ENCODE assay signal across 1 cellular context in genomic region chr16:4663756-4664465, GRCh38.
TF ChIP-seq lines count a peak whose summit lies in the region.

No MANE protein-coding gene starts in this region.

TF ChIP-seq in HepG2, 621 proteins besides CTCF, POLR2A, EP300 and RAD21 (continued from another document and continues in another):
- TF ChIP-seq ZC3H4 (CRISPR knock-in tag; IDR thresholded peaks at IDR 0.05; ENCODE audit: borderline replicate concordance) (no peak), SOX5 (CRISPR knock-in tag; IDR thresholded peaks at IDR 0.05; ENCODE audit: borderline replicate concordance) (peak; percentile 83), ZNF317 (CRISPR knock-in tag; IDR thresholded peaks at IDR 0.05) (peak; percentile 89), ZNF160 (CRISPR knock-in tag; IDR thresholded peaks at IDR 0.05) (peak; percentile 72), POGZ (CRISPR knock-in tag; IDR thresholded peaks at IDR 0.05) (no peak), KDM5B (CRISPR knock-in tag; IDR thresholded peaks at IDR 0.05; ENCODE audit: borderline replicate concordance) (peak; percentile 97), ZNF816 (CRISPR knock-in tag; IDR thresholded peaks at IDR 0.05; ENCODE audit: borderline replicate concordance) (no peak; the same call in 1 of the 2 replicates), MAFG (CRISPR knock-in tag; IDR thresholded peaks at IDR 0.05) (0 out of 2 replicates have a peak, but pooled peaks have one; percentile 14), BRF2 (CRISPR knock-in tag; IDR thresholded peaks at IDR 0.05) (0 out of 2 replicates have a peak, but pooled peaks have one; percentile 61), ZNF280B (CRISPR knock-in tag; IDR thresholded peaks at IDR 0.05; ENCODE audit: borderline replicate concordance) (peak; percentile 77), HOMEZ (CRISPR knock-in tag; IDR thresholded peaks at IDR 0.05; ENCODE audit: low read depth) (no peak; the same call in 1 of the 2 replicates), SMARCE1 (IDR thresholded peaks at IDR 0.05; ENCODE audit: borderline replicate concordance) (no peak), MATR3 (CRISPR knock-in tag; IDR thresholded peaks at IDR 0.05) (no peak), SMAD9 (CRISPR knock-in tag; IDR thresholded peaks at IDR 0.05) (peak; percentile 97; the same call in 1 of the 2 replicates), ZBTB14 (CRISPR knock-in tag; IDR thresholded peaks at IDR 0.05) (peak; percentile 28; the same call in 1 of the 2 replicates), SMARCC2 (IDR thresholded peaks at IDR 0.05) (no peak), NAIF1 (CRISPR knock-in tag; IDR thresholded peaks at IDR 0.05; ENCODE audit: borderline replicate concordance) (peak; percentile 65; the same call in 1 of the 2 replicates), MED1 (CRISPR knock-in tag; IDR thresholded peaks at IDR 0.05) (peak; percentile 94), MZF1 (CRISPR knock-in tag; IDR thresholded peaks at IDR 0.05; ENCODE audit: borderline replicate concordance) (peak; percentile 96; the same call in 1 of the 2 replicates), HBP1 (CRISPR knock-in tag; IDR thresholded peaks at IDR 0.05; ENCODE audit: low read depth) (no peak), ZHX1 (CRISPR knock-in tag; IDR thresholded peaks at IDR 0.05; ENCODE audit: low read depth) (peak; percentile 90), ZNF383 (CRISPR knock-in tag; IDR thresholded peaks at IDR 0.05; ENCODE audit: borderline replicate concordance) (no peak), ZNF546 (CRISPR knock-in tag; conservative IDR thresholded peaks at IDR 0.05) (peak; percentile 74), ZNF441 (CRISPR knock-in tag; IDR thresholded peaks at IDR 0.05; ENCODE audit: borderline replicate concordance) (peak; percentile 82), SP140L (CRISPR knock-in tag; IDR thresholded peaks at IDR 0.05; ENCODE audit: borderline replicate concordance) (no peak), ZNF33A (CRISPR knock-in tag; IDR thresholded peaks at IDR 0.05; ENCODE audit: borderline replicate concordance) (no peak), TAF15 (IDR thresholded peaks at IDR 0.05; ENCODE audit: low read depth, low read length, poor library complexity, severe bottlenecking) (no peak), ZNF367 (CRISPR knock-in tag; IDR thresholded peaks at IDR 0.05; ENCODE audit: borderline replicate concordance) (peak; percentile 59; the same call in 1 of the 2 replicates)
- TF ChIP-seq, protein P1, sequence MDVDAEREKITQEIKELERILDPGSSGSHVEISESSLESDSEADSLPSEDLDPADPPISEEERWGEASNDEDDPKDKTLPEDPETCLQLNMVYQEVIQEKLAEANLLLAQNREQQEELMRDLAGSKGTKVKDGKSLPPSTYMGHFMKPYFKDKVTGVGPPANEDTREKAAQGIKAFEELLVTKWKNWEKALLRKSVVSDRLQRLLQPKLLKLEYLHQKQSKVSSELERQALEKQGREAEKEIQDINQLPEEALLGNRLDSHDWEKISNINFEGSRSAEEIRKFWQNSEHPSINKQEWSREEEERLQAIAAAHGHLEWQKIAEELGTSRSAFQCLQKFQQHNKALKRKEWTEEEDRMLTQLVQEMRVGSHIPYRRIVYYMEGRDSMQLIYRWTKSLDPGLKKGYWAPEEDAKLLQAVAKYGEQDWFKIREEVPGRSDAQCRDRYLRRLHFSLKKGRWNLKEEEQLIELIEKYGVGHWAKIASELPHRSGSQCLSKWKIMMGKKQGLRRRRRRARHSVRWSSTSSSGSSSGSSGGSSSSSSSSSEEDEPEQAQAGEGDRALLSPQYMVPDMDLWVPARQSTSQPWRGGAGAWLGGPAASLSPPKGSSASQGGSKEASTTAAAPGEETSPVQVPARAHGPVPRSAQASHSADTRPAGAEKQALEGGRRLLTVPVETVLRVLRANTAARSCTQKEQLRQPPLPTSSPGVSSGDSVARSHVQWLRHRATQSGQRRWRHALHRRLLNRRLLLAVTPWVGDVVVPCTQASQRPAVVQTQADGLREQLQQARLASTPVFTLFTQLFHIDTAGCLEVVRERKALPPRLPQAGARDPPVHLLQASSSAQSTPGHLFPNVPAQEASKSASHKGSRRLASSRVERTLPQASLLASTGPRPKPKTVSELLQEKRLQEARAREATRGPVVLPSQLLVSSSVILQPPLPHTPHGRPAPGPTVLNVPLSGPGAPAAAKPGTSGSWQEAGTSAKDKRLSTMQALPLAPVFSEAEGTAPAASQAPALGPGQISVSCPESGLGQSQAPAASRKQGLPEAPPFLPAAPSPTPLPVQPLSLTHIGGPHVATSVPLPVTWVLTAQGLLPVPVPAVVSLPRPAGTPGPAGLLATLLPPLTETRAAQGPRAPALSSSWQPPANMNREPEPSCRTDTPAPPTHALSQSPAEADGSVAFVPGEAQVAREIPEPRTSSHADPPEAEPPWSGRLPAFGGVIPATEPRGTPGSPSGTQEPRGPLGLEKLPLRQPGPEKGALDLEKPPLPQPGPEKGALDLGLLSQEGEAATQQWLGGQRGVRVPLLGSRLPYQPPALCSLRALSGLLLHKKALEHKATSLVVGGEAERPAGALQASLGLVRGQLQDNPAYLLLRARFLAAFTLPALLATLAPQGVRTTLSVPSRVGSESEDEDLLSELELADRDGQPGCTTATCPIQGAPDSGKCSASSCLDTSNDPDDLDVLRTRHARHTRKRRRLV (CRISPR knock-in tag; IDR thresholded peaks at IDR 0.05) = peak; percentile 97
- TF ChIP-seq, protein P2, sequence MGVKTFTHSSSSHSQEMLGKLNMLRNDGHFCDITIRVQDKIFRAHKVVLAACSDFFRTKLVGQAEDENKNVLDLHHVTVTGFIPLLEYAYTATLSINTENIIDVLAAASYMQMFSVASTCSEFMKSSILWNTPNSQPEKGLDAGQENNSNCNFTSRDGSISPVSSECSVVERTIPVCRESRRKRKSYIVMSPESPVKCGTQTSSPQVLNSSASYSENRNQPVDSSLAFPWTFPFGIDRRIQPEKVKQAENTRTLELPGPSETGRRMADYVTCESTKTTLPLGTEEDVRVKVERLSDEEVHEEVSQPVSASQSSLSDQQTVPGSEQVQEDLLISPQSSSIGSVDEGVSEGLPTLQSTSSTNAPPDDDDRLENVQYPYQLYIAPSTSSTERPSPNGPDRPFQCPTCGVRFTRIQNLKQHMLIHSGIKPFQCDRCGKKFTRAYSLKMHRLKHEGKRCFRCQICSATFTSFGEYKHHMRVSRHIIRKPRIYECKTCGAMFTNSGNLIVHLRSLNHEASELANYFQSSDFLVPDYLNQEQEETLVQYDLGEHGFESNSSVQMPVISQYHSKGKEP (CRISPR knock-in tag; IDR thresholded peaks at IDR 0.05) = no peak
- TF ChIP-seq, protein P3, sequence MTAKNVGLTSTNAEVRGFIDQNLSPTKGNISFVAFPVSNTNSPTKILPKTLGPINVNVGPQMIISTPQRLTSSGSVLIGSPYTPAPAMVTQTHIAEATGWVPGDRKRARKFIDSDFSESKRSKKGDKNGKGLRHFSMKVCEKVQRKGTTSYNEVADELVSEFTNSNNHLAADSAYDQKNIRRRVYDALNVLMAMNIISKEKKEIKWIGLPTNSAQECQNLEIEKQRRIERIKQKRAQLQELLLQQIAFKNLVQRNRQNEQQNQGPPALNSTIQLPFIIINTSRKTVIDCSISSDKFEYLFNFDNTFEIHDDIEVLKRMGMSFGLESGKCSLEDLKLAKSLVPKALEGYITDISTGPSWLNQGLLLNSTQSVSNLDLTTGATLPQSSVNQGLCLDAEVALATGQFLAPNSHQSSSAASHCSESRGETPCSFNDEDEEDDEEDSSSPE (CRISPR knock-in tag; IDR thresholded peaks at IDR 0.05) = peak; percentile 82
- TF ChIP-seq, protein P4, sequence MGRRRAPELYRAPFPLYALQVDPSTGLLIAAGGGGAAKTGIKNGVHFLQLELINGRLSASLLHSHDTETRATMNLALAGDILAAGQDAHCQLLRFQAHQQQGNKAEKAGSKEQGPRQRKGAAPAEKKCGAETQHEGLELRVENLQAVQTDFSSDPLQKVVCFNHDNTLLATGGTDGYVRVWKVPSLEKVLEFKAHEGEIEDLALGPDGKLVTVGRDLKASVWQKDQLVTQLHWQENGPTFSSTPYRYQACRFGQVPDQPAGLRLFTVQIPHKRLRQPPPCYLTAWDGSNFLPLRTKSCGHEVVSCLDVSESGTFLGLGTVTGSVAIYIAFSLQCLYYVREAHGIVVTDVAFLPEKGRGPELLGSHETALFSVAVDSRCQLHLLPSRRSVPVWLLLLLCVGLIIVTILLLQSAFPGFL (CRISPR knock-in tag; IDR thresholded peaks at IDR 0.05) = no peak
- TF ChIP-seq, protein P5, sequence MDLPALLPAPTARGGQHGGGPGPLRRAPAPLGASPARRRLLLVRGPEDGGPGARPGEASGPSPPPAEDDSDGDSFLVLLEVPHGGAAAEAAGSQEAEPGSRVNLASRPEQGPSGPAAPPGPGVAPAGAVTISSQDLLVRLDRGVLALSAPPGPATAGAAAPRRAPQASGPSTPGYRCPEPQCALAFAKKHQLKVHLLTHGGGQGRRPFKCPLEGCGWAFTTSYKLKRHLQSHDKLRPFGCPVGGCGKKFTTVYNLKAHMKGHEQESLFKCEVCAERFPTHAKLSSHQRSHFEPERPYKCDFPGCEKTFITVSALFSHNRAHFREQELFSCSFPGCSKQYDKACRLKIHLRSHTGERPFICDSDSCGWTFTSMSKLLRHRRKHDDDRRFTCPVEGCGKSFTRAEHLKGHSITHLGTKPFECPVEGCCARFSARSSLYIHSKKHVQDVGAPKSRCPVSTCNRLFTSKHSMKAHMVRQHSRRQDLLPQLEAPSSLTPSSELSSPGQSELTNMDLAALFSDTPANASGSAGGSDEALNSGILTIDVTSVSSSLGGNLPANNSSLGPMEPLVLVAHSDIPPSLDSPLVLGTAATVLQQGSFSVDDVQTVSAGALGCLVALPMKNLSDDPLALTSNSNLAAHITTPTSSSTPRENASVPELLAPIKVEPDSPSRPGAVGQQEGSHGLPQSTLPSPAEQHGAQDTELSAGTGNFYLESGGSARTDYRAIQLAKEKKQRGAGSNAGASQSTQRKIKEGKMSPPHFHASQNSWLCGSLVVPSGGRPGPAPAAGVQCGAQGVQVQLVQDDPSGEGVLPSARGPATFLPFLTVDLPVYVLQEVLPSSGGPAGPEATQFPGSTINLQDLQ (CRISPR knock-in tag; IDR thresholded peaks at IDR 0.05) = no peak; the same call in 1 of the 2 replicates
